Comparison of ENCODE assay signal across 22 cellular contexts in the genomic region with DNA sequence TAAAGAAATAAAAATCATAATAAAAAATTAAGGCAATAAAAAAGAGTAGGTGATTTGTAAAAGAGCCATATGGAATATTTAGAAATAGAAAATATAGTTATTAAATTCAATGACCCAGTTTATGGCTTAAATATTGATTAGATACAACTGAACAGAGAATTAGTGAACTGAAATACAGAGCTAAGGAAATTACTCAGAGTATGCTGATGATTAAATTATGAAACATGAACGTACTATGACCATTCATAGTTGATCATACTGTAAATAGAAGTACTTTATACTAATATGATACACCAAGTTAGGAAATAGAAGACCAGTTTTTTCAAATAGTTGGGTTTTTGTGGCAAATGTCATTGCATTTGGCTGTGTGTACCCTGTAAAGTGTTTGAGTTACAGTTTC.
"Had no signal": no experiment of that assay in that cellular context is flagged by ENCODE, and none has a peak within 500 bp of the region (broad histone marks: within the 10 kb centered on the region; RNA-seq: fewer than 3 reads in every experiment).

No MANE protein-coding gene starts in this region.

- H3K4me1 ChIP-seq: SJSA1 had no signal

- H3K4me3 ChIP-seq: SJSA1, SK-N-MC had no signal

- H3K27ac ChIP-seq: SJSA1, SK-N-MC had no signal

- FAIRE-seq: RCC 7860 had no signal

- H3K36me3 ChIP-seq: SJSA1 had no signal

- H3K27me3 ChIP-seq: SJSA1 had no signal

- DNase-seq: KBM-7, MV-4-11, NCI-H1048, NCI-H1105, NCI-H1417, NCI-H187, NCI-H2029, NCI-H2081 treated with DMSO at 0.1 percent for 48 hours, NCI-H2171, NCI-H226, NCI-H446, NCI-H510A, NCI-H524 treated with DMSO at 0.1 percent for 48 hours, NCI-H69, NCI-H774, Right ventricle myocardium superior, RPMI8226, SIG-M5, T-helper 1 cell had no signal
